ENCODE assay signal across 1 cellular context in genomic region chr5:95053253-95053652, GRCh38.
TF ChIP-seq lines count a peak whose summit lies in the region.

No MANE protein-coding gene starts in this region.

TF ChIP-seq in GM23338, 12 proteins besides CTCF, POLR2A, EP300 and RAD21 (continued from another document):
- no peak for TF ChIP-seq ZNF462 (CRISPR knock-in tag; IDR thresholded peaks at IDR 0.05)
- no peak for TF ChIP-seq ZNF114 (CRISPR knock-in tag; IDR thresholded peaks at IDR 0.05)
- TF ChIP-seq NANOG (IDR thresholded peaks at IDR 0.05; ENCODE audit: borderline replicate concordance): no peak
- no peak for TF ChIP-seq REST (IDR thresholded peaks at IDR 0.05; ENCODE audit: unreplicated experiment)
- TF ChIP-seq ZNF331 (CRISPR knock-in tag; IDR thresholded peaks at IDR 0.05; ENCODE audit: low read depth): no peak
- no peak for TF ChIP-seq CREB1 (CRISPR knock-in tag; IDR thresholded peaks at IDR 0.05; ENCODE audit: low read depth)
- no peak for TF ChIP-seq EZH2phosphoT487 (IDR thresholded peaks at IDR 0.05; ENCODE audit: unreplicated experiment)
- no peak for TF ChIP-seq STAT1 (IDR thresholded peaks at IDR 0.05; ENCODE audit: unreplicated experiment)
- no peak for TF ChIP-seq ETS1 (IDR thresholded peaks at IDR 0.05)
- TF ChIP-seq EZH2 (IDR thresholded peaks at IDR 0.05; ENCODE audit: low read depth, unreplicated experiment): no peak
- TF ChIP-seq JUNB (IDR thresholded peaks at IDR 0.05; ENCODE audit: unreplicated experiment): no peak
